Comparison of ENCODE assay signal across 20 cellular contexts in genomic region chr5:87403409-87403808, GRCh38.
"Had no signal": no experiment of that assay in that cellular context is flagged by ENCODE, and none has a peak within 500 bp of the region (broad histone marks: within the 10 kb centered on the region; RNA-seq: fewer than 3 reads in every experiment).

No MANE protein-coding gene starts in this region.

- FAIRE-seq: islet of Langerhans had no signal

- H3K9me3 Mint-ChIP-seq: activated CD4-positive, alpha-beta T cell treated with anti-CD3 and anti-CD28 coated beads, Interleukin-2, amount 10 ng/mL, durations not matched to agents 24 days and 14 days; activated naive CD4-positive, alpha-beta T cell treated with anti-CD3 and anti-CD28 coated beads, Interleukin-2, amount 50 U/mL, for 24 hours; stimulated activated naive CD8-positive, alpha-beta T cell treated with anti-CD3 and anti-CD28 coated beads, Interleukin-15, Interleukin-2, amounts not matched to agents 100 ng/mL and 50 ng/mL, for 24 hours; type B pancreatic cell had no signal

- H3K27me3 Mint-ChIP-seq: activated CD4-positive, alpha-beta T cell treated with anti-CD3 and anti-CD28 coated beads, Interleukin-2, amount 10 ng/mL, durations not matched to agents 24 days and 14 days; activated naive CD4-positive, alpha-beta T cell treated with anti-CD3 and anti-CD28 coated beads, Interleukin-2, amount 50 U/mL, for 24 hours; stimulated activated naive CD8-positive, alpha-beta T cell treated with anti-CD3 and anti-CD28 coated beads, Interleukin-15, Interleukin-2, amounts not matched to agents 100 ng/mL and 50 ng/mL, for 24 hours; type B pancreatic cell had no signal

- H3K27ac Mint-ChIP-seq: endodermal cell, nephron progenitor cell, type B pancreatic cell had no signal

- H3K4me3 Mint-ChIP-seq: activated CD4-positive, alpha-beta T cell treated with anti-CD3 and anti-CD28 coated beads, Interleukin-2, amount 10 ng/mL, durations not matched to agents 24 days and 14 days; activated naive CD4-positive, alpha-beta T cell treated with anti-CD3 and anti-CD28 coated beads, Interleukin-2, amount 50 U/mL, for 24 hours; endodermal cell; nephron progenitor cell; stimulated activated naive CD8-positive, alpha-beta T cell treated with anti-CD3 and anti-CD28 coated beads, Interleukin-15, Interleukin-2, amounts not matched to agents 100 ng/mL and 50 ng/mL, for 24 hours; type B pancreatic cell had no signal

- ATAC-seq: left cardiac atrium, SK-N-SH treated with all-trans-retinoic acid at 6 μM for 48 hours had no signal

- H3K27ac ChIP-seq: dorsolateral prefrontal cortex, epithelial cell of prostate had no signal

- H3K27me3 ChIP-seq: cardiac muscle cell, dorsolateral prefrontal cortex had no signal

- H3K4me3 ChIP-seq: cardiac muscle cell, dorsolateral prefrontal cortex had no signal

- H3K4me1 Mint-ChIP-seq: endodermal cell, nephron progenitor cell had no signal

- DNase-seq: activated CD4-positive, alpha-beta T cell treated with anti-CD3 and anti-CD28 coated beads, Interleukin-2, amount 10 ng/mL, durations not matched to agents 24 days and 14 days; activated CD4-positive, CD25-positive, alpha-beta regulatory T cell; amniotic stem cell; dorsolateral prefrontal cortex; endodermal cell; foreskin fibroblast; left cardiac atrium; mesendoderm; nephron progenitor cell; nucleus accumbens; retina; T-helper 1 cell; T1000 had no signal
